In genomic region chr21:46324390-46325072, GRCh38 we compare ENCODE assay signal across 8 cellular contexts. TPM values are rescaled to one million over a fixed set of nuclear protein-coding genes. Genes with fewer than 3 reads are reported as not detected.
DNase-seq lines count a peak whose midpoint lies in the region; ATAC-seq and TF ChIP-seq lines count a peak whose summit lies in the region.

No MANE protein-coding gene starts in this region.

- H3K27me3 ChIP-seq in colonic mucosa: no peaks in the 10 kb centered on the region

- no peaks in the 10 kb centered on the region for H3K36me3 ChIP-seq in colonic mucosa

- H3K27ac ChIP-seq in colonic mucosa: peak overlapping the region; percentile 98

- H3K9me3 ChIP-seq in colonic mucosa: no peaks in the 10 kb centered on the region

- H3K4me3 ChIP-seq in colonic mucosa: peak overlapping the region; percentile 74

- intact Hi-C loops in colonic mucosa (cut with DNase I): loop anchor here (5.0 to 10.0 kb wide), 2 partner anchors 37 to 100 kb away; partner anchors contain the start of genes LSS, MCM3AP and YBEY

- peak overlapping the region; percentile 77 to 88 for H3K9ac ChIP-seq in colonic mucosa (ENCODE audit: low read depth in 2 of 2, low read length in 2 of 2)

- TF ChIP-seq CTCF in colonic mucosa (IDR thresholded peaks at IDR 0.05): no peak

- DNase-seq in Ammon's horn (ENCODE audit: low spot score): peak; percentile 91
- peak; percentile 62 for DNase-seq in NCI-H510A (lab: John Stamatoyannopoulos, UW)
- DNase-seq in activated CD4-positive, alpha-beta T cell treated with anti-CD3 and anti-CD28 coated beads for 4 hours: peak; percentile 85 to 90
- DNase-seq in colonic mucosa: peak; percentile 88
- peak; percentile 88 for DNase-seq in left lobe of liver (ENCODE audit: low spot score)
- peak; percentile 84 for DNase-seq in stimulated activated CD4-positive, alpha-beta T cell treated with anti-CD3 and anti-CD28 coated beads, Interleukin-1b, Interleukin-23, amount 100 ng/mL, for 48 hours

- peak; percentile 59 for ATAC-seq in GM19025 (IDR thresholded peaks at IDR 0.05; ENCODE audit: low read depth, unreplicated experiment)
- peak; percentile 47 for ATAC-seq in HG03196 (IDR thresholded peaks at IDR 0.05; ENCODE audit: unreplicated experiment)
- ATAC-seq in left lobe of liver: peak; percentile 85

- no peaks in the 10 kb centered on the region for H3K4me1 ChIP-seq in colonic mucosa

RNA-seq across cellular contexts. Expression of gene PCNT, which starts 0.6 kb away (rescaled TPM):
- total RNA-seq in colonic mucosa: 10 to 100 TPM; 15.1 to 32.5 TPM
- total RNA-seq in left lobe of liver: 13.2 TPM

RNA-seq across cellular contexts. Expression of gene C21orf58, which starts 0.9 kb away (rescaled TPM):
- total RNA-seq in colonic mucosa (10 to 100 TPM in 1 of 2 donors, 1 to 10 TPM in 1; 5.5 to 25.7 TPM), left lobe of liver (2.1 TPM)

RNA-seq across cellular contexts. Expression of gene YBEY, which starts 38.4 kb away (rescaled TPM):
- total RNA-seq in colonic mucosa (10 to 100 TPM in 1 of 2 donors, 1 to 10 TPM in 1; 8.0 to 12.4 TPM), left lobe of liver (6.0 TPM)

RNA-seq across cellular contexts. Expression of gene MCM3AP, which starts 39.1 kb away (rescaled TPM):
- total RNA-seq in colonic mucosa (100 to 1,000 TPM in 1 of 2 donors, 10 to 100 TPM in 1; 68.4 to 112 TPM), left lobe of liver (46.9 TPM)

Comparison
In these comparisons a context has a peak if more than half of its experiments do, and no peak if none do; other contexts are left out.
1. Peak in every context shown above with its lines: DNase-seq, ATAC-seq, H3K4me3 ChIP-seq and H3K27ac ChIP-seq.